ENCODE assay signal across 19 cellular contexts in genomic region chr4:2354760-2355159, GRCh38.
A peak's percentile ranks its signal among the peaks of the same experiment; 100 is the strongest.
DNase-seq lines count a peak whose midpoint lies in the region; ATAC-seq and TF ChIP-seq lines count a peak whose summit lies in the region.
"Had no signal": no experiment of that assay in that cellular context is flagged by ENCODE, and none has a peak within 500 bp of the region (broad histone marks: within the 10 kb centered on the region; RNA-seq: fewer than 3 reads in every experiment).

No MANE protein-coding gene starts in this region.

- intact Hi-C loops in Right ventricle myocardium inferior (cut with DNase I) = loop anchor here (5.0 kb wide), 1 partner anchor 87 kb away; no protein-coding TSS in a partner anchor
- intact Hi-C loops in Right ventricle myocardium superior (cut with DNase I) = no loop called here
- intact Hi-C loops in upper lobe of right lung (cut with DNase I) = no loop called here

- H3K36me3 Mint-ChIP-seq in activated naive CD8-positive, alpha-beta T cell treated with anti-CD3 and anti-CD28 coated beads, Interleukin-2, amount 50 U/mL, for 24 hours (ENCODE audit: low read depth) = no peaks in the 10 kb centered on the region
- no peaks in the 10 kb centered on the region for H3K36me3 Mint-ChIP-seq in natural killer cell treated with Interleukin-12 subunit alpha and Interleukin-12 subunit beta and Interleukin-15 and Interleukin-18, amount 100 ng/mL, for 72 hours

- H3K27ac Mint-ChIP-seq in activated naive CD8-positive, alpha-beta T cell treated with anti-CD3 and anti-CD28 coated beads, Interleukin-2, amount 50 U/mL, for 24 hours = no peak overlapping the region
- H3K27ac Mint-ChIP-seq in natural killer cell treated with Interleukin-12 subunit alpha and Interleukin-12 subunit beta and Interleukin-15 and Interleukin-18, amount 100 ng/mL, for 72 hours = no peak overlapping the region

- no peak overlapping the region for H3K27ac ChIP-seq in upper lobe of right lung
- H3K27ac ChIP-seq: parathyroid adenoma had no signal

- no peaks in the 10 kb centered on the region for H3K9me3 Mint-ChIP-seq in activated naive CD8-positive, alpha-beta T cell treated with anti-CD3 and anti-CD28 coated beads, Interleukin-2, amount 50 U/mL, for 24 hours
- H3K9me3 Mint-ChIP-seq in natural killer cell treated with Interleukin-12 subunit alpha and Interleukin-12 subunit beta and Interleukin-15 and Interleukin-18, amount 100 ng/mL, for 72 hours = no peaks in the 10 kb centered on the region

- no peaks in the 10 kb centered on the region for H3K27me3 Mint-ChIP-seq in activated naive CD8-positive, alpha-beta T cell treated with anti-CD3 and anti-CD28 coated beads, Interleukin-2, amount 50 U/mL, for 24 hours
- no peaks in the 10 kb centered on the region for H3K27me3 Mint-ChIP-seq in natural killer cell treated with Interleukin-12 subunit alpha and Interleukin-12 subunit beta and Interleukin-15 and Interleukin-18, amount 100 ng/mL, for 72 hours

- TF ChIP-seq CTCF in upper lobe of right lung (IDR thresholded peaks at IDR 0.05) = no peak

- ATAC-seq in Right ventricle myocardium inferior (no peak), Right ventricle myocardium superior (ENCODE audit: poor library complexity) (no peak), upper lobe of right lung (no peak), GM18870 (IDR thresholded peaks at IDR 0.05; ENCODE audit: unreplicated experiment) (no peak), GM21576 (IDR thresholded peaks at IDR 0.05; ENCODE audit: unreplicated experiment) (no peak)
- peak; percentile 42 for ATAC-seq in activated naive CD8-positive, alpha-beta T cell treated with anti-CD3 and anti-CD28 coated beads, Interleukin-2, amount 50 U/mL, for 24 hours
- ATAC-seq in natural killer cell treated with Interleukin-12 subunit alpha and Interleukin-12 subunit beta and Interleukin-15 and Interleukin-18, amount 100 ng/mL, for 72 hours = peak in 1 of 2 donors; percentile 59
- ATAC-seq: mucosa of descending colon had no signal

- H3K4me3 Mint-ChIP-seq in activated naive CD8-positive, alpha-beta T cell treated with anti-CD3 and anti-CD28 coated beads, Interleukin-2, amount 50 U/mL, for 24 hours = no peak overlapping the region
- H3K4me3 Mint-ChIP-seq in natural killer cell treated with Interleukin-12 subunit alpha and Interleukin-12 subunit beta and Interleukin-15 and Interleukin-18, amount 100 ng/mL, for 72 hours = no peak overlapping the region

- peaks cover 10% of the 10 kb centered on the region for H3K4me1 Mint-ChIP-seq in activated naive CD8-positive, alpha-beta T cell treated with anti-CD3 and anti-CD28 coated beads, Interleukin-2, amount 50 U/mL, for 24 hours
- H3K4me1 Mint-ChIP-seq in natural killer cell treated with Interleukin-12 subunit alpha and Interleukin-12 subunit beta and Interleukin-15 and Interleukin-18, amount 100 ng/mL, for 72 hours (ENCODE audit: low read depth in 2 of 2) = peaks cover 4 to 9% of the 10 kb centered on the region in 2 donors

- no peak overlapping the region for H3K4me3 ChIP-seq in upper lobe of right lung
- H3K4me3 ChIP-seq: mucosa of descending colon, smooth muscle cell had no signal

- H3K4me1 ChIP-seq in upper lobe of right lung = no peaks in the 10 kb centered on the region
- H3K4me1 ChIP-seq: Caco-2, parathyroid adenoma had no signal

- DNase-seq in Right ventricle myocardium inferior (ENCODE audit: missing footprints) (peak; percentile 60), Right ventricle myocardium superior (no peak), upper lobe of right lung (peak; percentile 56), NCI-H1417 (lab: John Stamatoyannopoulos, UW) (no peak)
- no peak for DNase-seq in activated naive CD8-positive, alpha-beta T cell treated with anti-CD3 and anti-CD28 coated beads, Interleukin-2, amount 50 U/mL, for 24 hours
- peak; percentile 59 for DNase-seq in natural killer cell treated with Interleukin-12 subunit alpha and Interleukin-12 subunit beta and Interleukin-15 and Interleukin-18, amount 100 ng/mL, for 72 hours (ENCODE audit: low spot score)
- DNase-seq: activated CD4-positive, CD25-positive, alpha-beta regulatory T cell treated with anti-CD3 and anti-CD28 coated beads, Interleukin-2, amount 50 U/mL, for 72 hours; amygdala; Caco-2; central memory CD4-positive, alpha-beta T cell; effector memory CD4-positive, alpha-beta T cell; NCI-H1694; NCI-H446; SIG-M5 had no signal

- no peaks in the 10 kb centered on the region for H3K36me3 ChIP-seq in upper lobe of right lung

- no peaks in the 10 kb centered on the region for H3K9me3 ChIP-seq in upper lobe of right lung
- H3K9me3 ChIP-seq: Caco-2, mucosa of descending colon had no signal

- no peaks in the 10 kb centered on the region for H3K27me3 ChIP-seq in upper lobe of right lung

Comparison
In these comparisons a context has a peak if more than half of its experiments do, and no peak if none do; other contexts are left out.
1. DNase-seq: peak in Right ventricle myocardium inferior (single experiment), natural killer cell treated with Interleukin-12 subunit alpha and Interleukin-12 subunit beta and Interleukin-15 and Interleukin-18, amount 100 ng/mL, for 72 hours (single experiment) and upper lobe of right lung (single experiment); none in Right ventricle myocardium superior (single experiment), activated naive CD8-positive, alpha-beta T cell treated with anti-CD3 and anti-CD28 coated beads, Interleukin-2, amount 50 U/mL, for 24 hours (single experiment) and NCI-H1417 (0 of 3).